34 cellular contexts compared by ENCODE assay signal in genomic region chrX:129035180-129035579, GRCh38.
"Had no signal": no experiment of that assay in that cellular context is flagged by ENCODE, and none has a peak within 500 bp of the region (broad histone marks: within the 10 kb centered on the region; RNA-seq: fewer than 3 reads in every experiment).

No MANE protein-coding gene starts in this region.

- FAIRE-seq: bronchial epithelial cell had no signal

- ATAC-seq: activated CD4-positive, alpha-beta T cell treated with anti-CD3 and anti-CD28 coated beads for 36 hours; activated CD8-positive, alpha-beta memory T cell treated with anti-CD3 and anti-CD28 coated beads, Interleukin-2, amount 10 ng/mL, durations not matched to agents 7 days and 5 days; activated CD8-positive, alpha-beta T cell treated with anti-CD3 and anti-CD28 coated beads, Interleukin-2, amount 10 ng/mL, durations not matched to agents 7 days and 5 days; activated naive CD8-positive, alpha-beta T cell treated with anti-CD3 and anti-CD28 coated beads, Interleukin-2, amount 50 U/mL, for 24 hours; effector memory CD8-positive, alpha-beta T cell; foreskin keratinocyte; gastrocnemius medialis had no signal

- H3K4me1 ChIP-seq: adrenal gland, ascending aorta, esophagus muscularis mucosa, foreskin keratinocyte, gastrocnemius medialis had no signal

- H3K9me3 Mint-ChIP-seq: activated CD4-positive, alpha-beta memory T cell treated with anti-CD3 and anti-CD28 coated beads for 36 hours; activated CD4-positive, alpha-beta T cell treated with anti-CD3 and anti-CD28 coated beads, Interleukin-2, amount 10 ng/mL, durations not matched to agents 24 days and 14 days; activated naive CD4-positive, alpha-beta T cell treated with anti-CD3 and anti-CD28 coated beads for 36 hours; activated naive CD4-positive, alpha-beta T cell treated with anti-CD3 and anti-CD28 coated beads, Interleukin-2, amount 50 U/mL, for 24 hours; activated naive CD8-positive, alpha-beta T cell treated with anti-CD3 and anti-CD28 coated beads for 36 hours; activated naive CD8-positive, alpha-beta T cell treated with anti-CD3 and anti-CD28 coated beads, Interleukin-2, amount 50 U/mL, for 24 hours; activated T-helper 1 cell treated with anti-CD3 and anti-CD28 coated beads, Interleukin-12 subunit alpha, Interleukin-12 subunit beta, Interleukin-2, Interleukin-4 antibody, amounts not matched to agents 30 ng/mL and 10 ng/mL and 1 ng/mL, durations not matched to agents 14 hours and 24 hours and 36 hours; activated T-helper 2 cell treated with anti-CD3 and anti-CD28 coated beads, Interferon-gamma antibody, Interleukin-2, Interleukin-4, amounts not matched to agents 10 μg/mL and 5 μg/mL and 100 μg/mL, durations not matched to agents 14 hours and 24 hours and 36 hours; central memory CD8-positive, alpha-beta T cell; effector memory CD8-positive, alpha-beta T cell had no signal

- DNase-seq: activated CD4-positive, alpha-beta memory T cell treated with anti-CD3 and anti-CD28 coated beads for 36 hours; activated CD4-positive, alpha-beta T cell treated with anti-CD3 and anti-CD28 coated beads for 36 hours; activated CD4-positive, alpha-beta T cell treated with anti-CD3 and anti-CD28 coated beads, Interleukin-2, amount 10 ng/mL, durations not matched to agents 24 days and 14 days; activated CD4-positive, CD25-positive, alpha-beta regulatory T cell; activated CD4-positive, CD25-positive, alpha-beta regulatory T cell treated with anti-CD3 and anti-CD28 coated beads, Interleukin-2, amount 50 U/mL, for 72 hours; activated CD8-positive, alpha-beta memory T cell treated with anti-CD3 and anti-CD28 coated beads, Interleukin-2, amount 10 ng/mL, durations not matched to agents 7 days and 5 days; activated CD8-positive, alpha-beta memory T cell treated with anti-CD3 and anti-CD28 coated beads, Interleukin-2, amount 50 U/mL, for 4 hours; activated CD8-positive, alpha-beta T cell treated with anti-CD3 and anti-CD28 coated beads, Interleukin-2, amount 10 ng/mL, durations not matched to agents 7 days and 5 days; activated effector memory CD4-positive, alpha-beta T cell treated with anti-CD3 and anti-CD28 coated beads, Interleukin-2, amount 50 U/mL, for 16 hours; activated naive CD4-positive, alpha-beta T cell treated with anti-CD3 and anti-CD28 coated beads for 36 hours; activated naive CD8-positive, alpha-beta T cell treated with anti-CD3 and anti-CD28 coated beads for 36 hours; activated naive CD8-positive, alpha-beta T cell treated with anti-CD3 and anti-CD28 coated beads, Interleukin-2, amount 50 U/mL, for 24 hours; activated T-cell treated with anti-CD3 and anti-CD28 coated beads, Interleukin-2, amount 50 U/mL, for 1 hour; activated T-cell treated with anti-CD3 and anti-CD28 coated beads, Interleukin-2, amount 50 U/mL, for 48 hours; adrenal gland; amygdala; brain microvascular endothelial cell; dermis blood vessel endothelial cell; effector CD4-positive, alpha-beta T cell; effector memory CD8-positive, alpha-beta T cell; erythroblast; foreskin keratinocyte; gastrocnemius medialis; glutamatergic neuron; T-helper 1 cell; T-helper 2 cell had no signal

- H3K27me3 Mint-ChIP-seq: activated CD4-positive, alpha-beta memory T cell treated with anti-CD3 and anti-CD28 coated beads for 36 hours; activated CD4-positive, alpha-beta T cell treated with anti-CD3 and anti-CD28 coated beads for 36 hours; activated CD4-positive, alpha-beta T cell treated with anti-CD3 and anti-CD28 coated beads, Interleukin-2, amount 10 ng/mL, durations not matched to agents 24 days and 14 days; activated CD8-positive, alpha-beta memory T cell treated with anti-CD3 and anti-CD28 coated beads, Interleukin-2, amount 10 ng/mL, durations not matched to agents 7 days and 5 days; activated naive CD4-positive, alpha-beta T cell treated with anti-CD3 and anti-CD28 coated beads, Interleukin-2, amount 50 U/mL, for 24 hours; activated naive CD8-positive, alpha-beta T cell treated with anti-CD3 and anti-CD28 coated beads for 36 hours; activated naive CD8-positive, alpha-beta T cell treated with anti-CD3 and anti-CD28 coated beads, Interleukin-2, amount 50 U/mL, for 24 hours; central memory CD8-positive, alpha-beta T cell; effector memory CD8-positive, alpha-beta T cell had no signal

- H3K27me3 ChIP-seq: adrenal gland, ascending aorta, brain microvascular endothelial cell, esophagus muscularis mucosa, foreskin keratinocyte, gastrocnemius medialis had no signal

- H3K36me3 ChIP-seq: adrenal gland, ascending aorta, brain microvascular endothelial cell, esophagus muscularis mucosa, gastrocnemius medialis had no signal

- H3K4me3 Mint-ChIP-seq: activated CD4-positive, alpha-beta memory T cell treated with anti-CD3 and anti-CD28 coated beads for 36 hours; activated CD4-positive, alpha-beta T cell treated with anti-CD3 and anti-CD28 coated beads for 36 hours; activated CD4-positive, alpha-beta T cell treated with anti-CD3 and anti-CD28 coated beads, Interleukin-2, amount 10 ng/mL, durations not matched to agents 24 days and 14 days; activated CD8-positive, alpha-beta memory T cell treated with anti-CD3 and anti-CD28 coated beads, Interleukin-2, amount 10 ng/mL, durations not matched to agents 7 days and 5 days; activated CD8-positive, alpha-beta T cell treated with anti-CD3 and anti-CD28 coated beads, Interleukin-2, amount 10 ng/mL, durations not matched to agents 7 days and 5 days; activated naive CD4-positive, alpha-beta T cell treated with anti-CD3 and anti-CD28 coated beads for 36 hours; activated naive CD4-positive, alpha-beta T cell treated with anti-CD3 and anti-CD28 coated beads, Interleukin-2, amount 50 U/mL, for 24 hours; activated naive CD8-positive, alpha-beta T cell treated with anti-CD3 and anti-CD28 coated beads for 36 hours; activated naive CD8-positive, alpha-beta T cell treated with anti-CD3 and anti-CD28 coated beads, Interleukin-2, amount 50 U/mL, for 24 hours; activated T-helper 1 cell treated with anti-CD3 and anti-CD28 coated beads, Interleukin-12 subunit alpha, Interleukin-12 subunit beta, Interleukin-2, Interleukin-4 antibody, amounts not matched to agents 30 ng/mL and 10 ng/mL and 1 ng/mL, durations not matched to agents 14 hours and 24 hours and 36 hours; central memory CD8-positive, alpha-beta T cell; effector memory CD8-positive, alpha-beta T cell had no signal

- H3K4me3 ChIP-seq: adrenal gland, ascending aorta, coronary artery, esophagus muscularis mucosa, gastrocnemius medialis had no signal

- H3K4me1 Mint-ChIP-seq: activated CD4-positive, alpha-beta T cell treated with anti-CD3 and anti-CD28 coated beads for 36 hours; activated CD4-positive, alpha-beta T cell treated with anti-CD3 and anti-CD28 coated beads, Interleukin-2, amount 10 ng/mL, durations not matched to agents 24 days and 14 days; activated CD8-positive, alpha-beta memory T cell treated with anti-CD3 and anti-CD28 coated beads, Interleukin-2, amount 10 ng/mL, durations not matched to agents 7 days and 5 days; activated naive CD4-positive, alpha-beta T cell treated with anti-CD3 and anti-CD28 coated beads, Interleukin-2, amount 50 U/mL, for 24 hours; activated naive CD8-positive, alpha-beta T cell treated with anti-CD3 and anti-CD28 coated beads for 36 hours; activated naive CD8-positive, alpha-beta T cell treated with anti-CD3 and anti-CD28 coated beads, Interleukin-2, amount 50 U/mL, for 24 hours; central memory CD8-positive, alpha-beta T cell had no signal

- H3K9me3 ChIP-seq: adrenal gland, ascending aorta, esophagus muscularis mucosa, gastrocnemius medialis had no signal

- H3K27ac ChIP-seq: adrenal gland, ascending aorta, brain microvascular endothelial cell, coronary artery, esophagus muscularis mucosa, foreskin keratinocyte, gastrocnemius medialis had no signal

- H3K36me3 Mint-ChIP-seq: activated CD4-positive, alpha-beta memory T cell treated with anti-CD3 and anti-CD28 coated beads for 36 hours; activated CD8-positive, alpha-beta memory T cell treated with anti-CD3 and anti-CD28 coated beads, Interleukin-2, amount 10 ng/mL, durations not matched to agents 7 days and 5 days; activated naive CD4-positive, alpha-beta T cell treated with anti-CD3 and anti-CD28 coated beads, Interleukin-2, amount 50 U/mL, for 24 hours; activated naive CD8-positive, alpha-beta T cell treated with anti-CD3 and anti-CD28 coated beads for 36 hours had no signal

- H3K27ac Mint-ChIP-seq: activated CD4-positive, alpha-beta memory T cell treated with anti-CD3 and anti-CD28 coated beads for 36 hours; activated CD4-positive, alpha-beta T cell treated with anti-CD3 and anti-CD28 coated beads for 36 hours; activated CD4-positive, alpha-beta T cell treated with anti-CD3 and anti-CD28 coated beads, Interleukin-2, amount 10 ng/mL, durations not matched to agents 24 days and 14 days; activated CD8-positive, alpha-beta memory T cell treated with anti-CD3 and anti-CD28 coated beads, Interleukin-2, amount 10 ng/mL, durations not matched to agents 7 days and 5 days; activated CD8-positive, alpha-beta T cell treated with anti-CD3 and anti-CD28 coated beads, Interleukin-2, amount 10 ng/mL, durations not matched to agents 7 days and 5 days; activated naive CD4-positive, alpha-beta T cell treated with anti-CD3 and anti-CD28 coated beads for 36 hours; activated naive CD4-positive, alpha-beta T cell treated with anti-CD3 and anti-CD28 coated beads, Interleukin-2, amount 50 U/mL, for 24 hours; activated naive CD8-positive, alpha-beta T cell treated with anti-CD3 and anti-CD28 coated beads for 36 hours; activated naive CD8-positive, alpha-beta T cell treated with anti-CD3 and anti-CD28 coated beads, Interleukin-2, amount 50 U/mL, for 24 hours; activated T-helper 1 cell treated with anti-CD3 and anti-CD28 coated beads, Interleukin-12 subunit alpha, Interleukin-12 subunit beta, Interleukin-2, Interleukin-4 antibody, amounts not matched to agents 30 ng/mL and 10 ng/mL and 1 ng/mL, durations not matched to agents 14 hours and 24 hours and 36 hours; activated T-helper 2 cell treated with anti-CD3 and anti-CD28 coated beads, Interferon-gamma antibody, Interleukin-2, Interleukin-4, amounts not matched to agents 10 μg/mL and 5 μg/mL and 100 μg/mL, durations not matched to agents 14 hours and 24 hours and 36 hours; effector memory CD8-positive, alpha-beta T cell had no signal
